8 cellular contexts compared by ENCODE assay signal in genomic region chr11:66315921-66316811, GRCh38. TPM values are rescaled to one million over a fixed set of nuclear protein-coding genes. Genes with fewer than 3 reads are reported as not detected.
DNase-seq lines count a peak whose midpoint lies in the region; ATAC-seq and TF ChIP-seq lines count a peak whose summit lies in the region.
"Had no signal": no experiment of that assay in that cellular context is flagged by ENCODE, and none has a peak within 500 bp of the region (broad histone marks: within the 10 kb centered on the region; RNA-seq: fewer than 3 reads in every experiment).

No MANE protein-coding gene starts in this region.

- H3K4me1 ChIP-seq in DND-41 (ENCODE audit: insufficient read depth, low read length), result peaks cover 58% of the 10 kb centered on the region
- peaks cover 20 to 25% of the 10 kb centered on the region in 2 donors for H3K4me1 ChIP-seq in ascending aorta
- H3K4me1 ChIP-seq in neural progenitor cell, result peaks cover 28% of the 10 kb centered on the region

- H2AFZ ChIP-seq in DND-41 (ENCODE audit: low read depth, low read length) (no peak overlapping the region), neural progenitor cell (replicated peaks) (no peak overlapping the region)

- H3K36me3 Mint-ChIP-seq in neural progenitor cell, result no peaks in the 10 kb centered on the region

- ATAC-seq in DND-41 (ENCODE audit: insufficient read depth, low read depth), result no peak
- ATAC-seq in sciatic nerve, result no peak
- no peak for ATAC-seq in HG02852 (IDR thresholded peaks at IDR 0.05; ENCODE audit: unreplicated experiment)
- ATAC-seq: PC-3 had no signal

- peak overlapping the region; percentile 92 for H3K27ac Mint-ChIP-seq in neural progenitor cell

- H3K36me3 ChIP-seq in DND-41 (ENCODE audit: insufficient read depth, low read length) (no peaks in the 10 kb centered on the region), ascending aorta (no peaks in the 10 kb centered on the region), neural progenitor cell (no peaks in the 10 kb centered on the region)

- peaks cover 46% of the 10 kb centered on the region for H3K4me1 Mint-ChIP-seq in neural progenitor cell

- no peaks in the 10 kb centered on the region for H3K79me2 ChIP-seq in DND-41 (ENCODE audit: insufficient read depth, low read length)
- H3K79me2 ChIP-seq in neural progenitor cell (ENCODE audit: low read depth), result no peaks in the 10 kb centered on the region

- H3K27ac ChIP-seq in DND-41 (ENCODE audit: low read length) (no peak overlapping the region), ascending aorta (peak overlapping the region; percentile 51 to 77), neural progenitor cell (no peak overlapping the region)

- no peak overlapping the region; the same call in 1 of the 2 replicates for H3K4me2 ChIP-seq in DND-41 (ENCODE audit: insufficient read depth, low read length)
- H3K4me2 ChIP-seq in neural progenitor cell, result peak overlapping the region; percentile 45

- TF ChIP-seq CTCF in DND-41 (IDR thresholded peaks at IDR 0.05; ENCODE audit: borderline replicate concordance, extremely low read depth, low read length, poor library complexity, severe bottlenecking), result no peak
- TF ChIP-seq CTCF in ascending aorta (IDR thresholded peaks at IDR 0.05), result no peak
- TF ChIP-seq CTCF in neural progenitor cell (IDR thresholded peaks at IDR 0.05), result no peak

- H3K4me3 ChIP-seq in DND-41 (ENCODE audit: low read depth in 1 of 2, low read length in 2 of 2) (no peak overlapping the region), ascending aorta (peak overlapping the region; percentile 47 to 85), neural progenitor cell (no peak overlapping the region)

- peaks cover 12% of the 10 kb centered on the region for H3K9me3 Mint-ChIP-seq in neural progenitor cell

- 0 out of 2 replicates have a peak, but pooled peaks cover 2% of the 10 kb centered on the region for H4K20me1 ChIP-seq in DND-41 (ENCODE audit: insufficient read depth, low read length)
- no peaks in the 10 kb centered on the region for H4K20me1 ChIP-seq in neural progenitor cell (ENCODE audit: low read depth)

- H3K4me3 Mint-ChIP-seq in neural progenitor cell, result peak overlapping the region; percentile 64

- H3K9ac ChIP-seq in DND-41 (ENCODE audit: low read depth, low read length) (peak overlapping the region; percentile 23; the same call in 1 of the 2 replicates), neural progenitor cell (no peak overlapping the region)

- peaks cover 30% of the 10 kb centered on the region for H3F3A ChIP-seq in neural progenitor cell (ENCODE audit: low read depth)

- H3K27me3 ChIP-seq in DND-41 (ENCODE audit: insufficient read depth, low read length, poor library complexity) (no peaks in the 10 kb centered on the region), ascending aorta (no peaks in the 10 kb centered on the region), neural progenitor cell (peaks cover 14% of the 10 kb centered on the region)

- no peaks in the 10 kb centered on the region for H3K9me3 ChIP-seq in DND-41 (ENCODE audit: insufficient read depth, low read length, severe bottlenecking)
- H3K9me3 ChIP-seq in ascending aorta, result no peaks in the 10 kb centered on the region
- no peaks in the 10 kb centered on the region for H3K9me3 ChIP-seq in neural progenitor cell (ENCODE audit: low read depth)

- intact Hi-C loops in ascending aorta (cut with DNase I) (no loop called here), sciatic nerve (cut with DNase I) (no loop called here)

- no peak for DNase-seq in DND-41
- DNase-seq in ascending aorta (ENCODE audit: low spot score in 2 of 2), result no peak
- DNase-seq in neural progenitor cell (ENCODE audit: low spot score), result no peak
- no peak for DNase-seq in sciatic nerve (ENCODE audit: low spot score)
- no peak for DNase-seq in GF-D8 (lab: John Stamatoyannopoulos, UW)
- DNase-seq: PC-3 had no signal

- H3K27me3 Mint-ChIP-seq in neural progenitor cell (ENCODE audit: insufficient read depth, low read depth), result peaks cover 14% of the 10 kb centered on the region

RNA-seq across cellular contexts. Expression of gene CD248, which starts 0.7 kb away (rescaled TPM):
- total RNA-seq in ascending aorta (193 TPM), neural progenitor cell (ENCODE audit: low replicate concordance) (0.62 and 0.99 TPM in 2 replicates), sciatic nerve (35.1 TPM)
- total RNA-seq: myocyte, PC-3 had no signal

RNA-seq across cellular contexts. Expression of gene RIN1, which starts 20.1 kb away (rescaled TPM):
- total RNA-seq in ascending aorta (28.5 TPM), neural progenitor cell (ENCODE audit: low replicate concordance) (0.56 and 2.6 TPM in 2 replicates), sciatic nerve (5.0 TPM)

RNA-seq across cellular contexts. Expression of gene TMEM151A, which starts 24.5 kb away (rescaled TPM):
- 3.6 TPM for total RNA-seq in ascending aorta
- total RNA-seq in neural progenitor cell (ENCODE audit: low replicate concordance), result 0.03 TPM in 1 of 2 replicates, not detected in the other
- total RNA-seq in sciatic nerve, result 0.31 TPM
- total RNA-seq: PC-3 had no signal

RNA-seq across cellular contexts. Expression of gene YIF1A, which starts 27.2 kb away (rescaled TPM):
- total RNA-seq in ascending aorta (161 TPM), neural progenitor cell (ENCODE audit: low replicate concordance) (19.0 and 41.0 TPM in 2 replicates), sciatic nerve (61.1 TPM)

RNA-seq across cellular contexts. Expression of gene BRMS1, which starts 28.7 kb away (rescaled TPM):
- total RNA-seq in ascending aorta (24.8 TPM), neural progenitor cell (ENCODE audit: low replicate concordance) (16.4 and 34.6 TPM in 2 replicates), sciatic nerve (18.7 TPM)

Comparison
In these comparisons a context has a peak if more than half of its experiments do, and no peak if none do; other contexts are left out.
1. H3K27ac ChIP-seq: peak in ascending aorta (2 of 2); none in DND-41 (single experiment) and neural progenitor cell (single experiment).
2. H3K4me3 ChIP-seq: peak in ascending aorta (2 of 2); none in DND-41 (0 of 2) and neural progenitor cell (single experiment).
3. RNA of gene CD248, which starts 0.7 kb away (total RNA-seq): 193 TPM in ascending aorta (single experiment) and 35.1 TPM in sciatic nerve (single experiment); 0.62 to 0.99 TPM in neural progenitor cell; every median in the first group is over 10 times any median in the second.